ENCODE assay signal across 8 cellular contexts in genomic region chr2:28751956-28752607, GRCh38. TPM values are rescaled to one million over a fixed set of nuclear protein-coding genes. Genes with fewer than 3 reads are reported as not detected.
DNase-seq lines count a peak whose midpoint lies in the region; ATAC-seq, FAIRE-seq and TF ChIP-seq lines count a peak whose summit lies in the region.

No MANE protein-coding gene starts in this region.

- H3K36me3 ChIP-seq in BJ (ENCODE audit: control insufficient read depth, insufficient read depth, low read length) = no peaks in the 10 kb centered on the region
- H3K36me3 ChIP-seq in GM12878 (ENCODE audit: control insufficient read depth in 2 of 2, insufficient read depth in 2 of 2, low read length in 1 of 2) = peaks cover 0 to 2% of the 10 kb centered on the region in 2 experiments; a peak in 1 of 4 replicates
- H3K36me3 ChIP-seq in iPS-20b (ENCODE audit: insufficient read depth, low read depth, low read length) = no peaks in the 10 kb centered on the region
- no peaks in the 10 kb centered on the region for H3K36me3 ChIP-seq in spleen

- peaks cover under 1% of the 10 kb centered on the region; the same call in 1 of the 2 replicates for H4K20me1 ChIP-seq in GM12878 (ENCODE audit: control insufficient read depth, insufficient read depth)

- H3K4me1 ChIP-seq in GM12878 (ENCODE audit: control insufficient read depth, insufficient read depth, low read length) (peaks cover 6% of the 10 kb centered on the region; the same call in 1 of the 2 replicates), iPS-20b (ENCODE audit: insufficient read depth, low read length) (peaks cover 18% of the 10 kb centered on the region), spleen (peaks cover 30 to 76% (median 57%) of the 10 kb centered on the region in 6 donors)

- intact Hi-C loops in GM12878 (cut with micrococcal nuclease; ENCODE audit: unreplicated experiment) = loop anchor here (2.0 to 10.0 kb wide), 2 partner anchors 143 to 185 kb away; partner anchors contain the start of gene WDR43
- intact Hi-C loops in spleen (cut with DNase I; ENCODE audit: low total_unique reads) = loop anchor here (10.0 kb wide), 1 partner anchor 157 kb away; no protein-coding TSS in a partner anchor

- H3K79me2 ChIP-seq in GM12878 (ENCODE audit: control insufficient read depth, insufficient read depth, low read length) = peaks cover 68% of the 10 kb centered on the region

- SMC1A ChIA-PET in GM12878 (lab: Charles Lee; ENCODE audit: uncharacterized antibody, unreplicated experiment) = interaction anchor here (0.9 to 3.4 kb wide), 5 partner anchors 146 to 158 kb away, joined by 4 to 12 read pairs (median 8); no protein-coding TSS in a partner anchor

- no TSS peak for BruUV-seq in GM12878 (replicated peaks; lab: Mats Ljungman, UMichigan)

- DNase-seq in BJ (ENCODE audit: low read depth) (no peak), GM12878 (ENCODE audit: low read depth, low spot score) (no peak), spleen (peak; percentile 95), NCI-H226 (no peak)

- peak; percentile 7 for ATAC-seq in GM18519 (IDR thresholded peaks at IDR 0.05; ENCODE audit: low FRiP score, unreplicated experiment)
- peak; percentile 24 for ATAC-seq in HG02973 (IDR thresholded peaks at IDR 0.05; ENCODE audit: unreplicated experiment)
- ATAC-seq in GM12878 = peak; percentile 56

- in situ Hi-C loops in GM12878 (cut with MboI) = loop anchor here (5.0 kb wide), 1 partner anchor 155 kb away; no protein-coding TSS in a partner anchor

- POLR2A ChIA-PET in BJ (lab: Charles Lee) (interaction anchor here (0.7 to 0.9 kb wide), 4 partner anchors 22 to 143 kb away, joined by 3 to 5 read pairs (median 4); partner anchors contain the start of gene WDR43), GM12878 (lab: Charles Lee) (interaction anchor here (0.6 to 1.6 kb wide), 6 partner anchors 10 to 158 kb away, joined by 3 to 7 read pairs (median 3); no protein-coding TSS in a partner anchor)

- H3K9ac ChIP-seq in GM12878 (ENCODE audit: control insufficient read depth, insufficient read depth, low read length) = peak overlapping the region; percentile 91
- H3K9ac ChIP-seq in iPS-20b (ENCODE audit: low read depth, low read length) = peak overlapping the region; percentile 94

- CTCF ChIA-PET in BJ (lab: Yijun Ruan, JAX) = interaction anchor here (0.6 to 3.4 kb wide), 8 partner anchors 22 to 185 kb away, joined by 3 to 32 read pairs (median 3); no protein-coding TSS in a partner anchor
- CTCF ChIA-PET in GM12878 (lab: Yijun Ruan, JAX) = interaction anchor here (0.8 to 12.2 kb wide), 4 partner anchors 8 to 157 kb away, joined by 3 to 155 read pairs (median 4); no protein-coding TSS in a partner anchor

- TF ChIP-seq RAD21 in GM12878 (IDR thresholded peaks at IDR 0.05; ENCODE audit: insufficient read depth, low read depth, low read length) = no peak

- peak; percentile 55; the same call in 1 of the 2 replicates for TF ChIP-seq POLR2A in Raji (IDR thresholded peaks at IDR 0.05; ENCODE audit: insufficient read depth, low read depth, low read length)
- TF ChIP-seq POLR2A in GM12878 (IDR thresholded peaks at IDR 0.05; ENCODE audit: low read depth, low read length) = peak; percentile 77
- TF ChIP-seq POLR2A in spleen (IDR thresholded peaks at IDR 0.05) = no peak

- peak overlapping the region; percentile 17; the same call in 1 of the 2 replicates for H3K4me2 ChIP-seq in GM12878 (ENCODE audit: control insufficient read depth, insufficient read depth)

- TF ChIP-seq CTCF in BJ (IDR thresholded peaks at IDR 0.05; ENCODE audit: insufficient read depth, low read depth, low read length) (no peak), GM12878 (IDR thresholded peaks at IDR 0.05 in 2 of 3, conservative IDR thresholded peaks at IDR 0.05 in 1 of 3; ENCODE audit: control insufficient read depth in 2 of 3, extremely low read depth in 1 of 3, insufficient read depth in 1 of 3, low read depth in 3 of 3, low read length in 3 of 3) (no peak), spleen (IDR thresholded peaks at IDR 0.05 in 8 of 11, conservative IDR thresholded peaks at IDR 0.05 in 3 of 11) (no peak)

- H3K9me3 ChIP-seq in GM12878 (replicated peaks; ENCODE audit: control insufficient read depth, insufficient read depth, low read length) = no peaks in the 10 kb centered on the region
- no peaks in the 10 kb centered on the region for H3K9me3 ChIP-seq in iPS-20b (ENCODE audit: insufficient read depth, low read depth, low read length)
- H3K9me3 ChIP-seq in spleen = no peaks in the 10 kb centered on the region

- no peaks in the 10 kb centered on the region for H3K27me3 ChIP-seq in BJ (ENCODE audit: control insufficient read depth, insufficient read depth, low read length)
- H3K27me3 ChIP-seq in GM12878 (replicated peaks in 1 of 2; ENCODE audit: control insufficient read depth in 2 of 2, insufficient read depth in 2 of 2, low read length in 1 of 2) = no peaks in the 10 kb centered on the region
- no peaks in the 10 kb centered on the region; the same call in 1 of the 2 replicates for H3K27me3 ChIP-seq in iPS-20b (ENCODE audit: insufficient read depth, low read length)
- no peaks in the 10 kb centered on the region for H3K27me3 ChIP-seq in spleen (replicated peaks in 1 of 7)

- FAIRE-seq in GM12878 (lab: Jason Lieb, UNC) = no peak

- RAD21 ChIA-PET in GM12878 (lab: Charles Lee; ENCODE audit: unreplicated experiment) = interaction anchor here (0.6 to 5.2 kb wide), 3 partner anchors 158 to 1000 kb away, joined by 3 to 61 read pairs (median 11); no protein-coding TSS in a partner anchor

- H3K4me3 ChIP-seq in BJ (ENCODE audit: low read depth, low read length) (peak overlapping the region; percentile 99), GM12878 (peak overlapping the region; percentile 92), iPS-20b (ENCODE audit: low read length) (peak overlapping the region; percentile 79), spleen (peak overlapping the region; percentile 69 to 92 (median 83))

- H3K27ac ChIP-seq in GM12878 (ENCODE audit: control insufficient read depth, insufficient read depth) (peak overlapping the region; percentile 89), iPS-20b (ENCODE audit: low read length) (peak overlapping the region; percentile 77), spleen (peak overlapping the region; percentile 98 to 100 (median 100))

- TF ChIP-seq EP300 in GM12878 (IDR thresholded peaks at IDR 0.05; ENCODE audit: borderline replicate concordance in 1 of 2, control insufficient read depth in 1 of 2, low read depth in 2 of 2, low read length in 2 of 2) = no peak

- WGBS in GM12878 (ENCODE audit: insufficient coverage, insufficient replicate concordance, low lambda C conversion rate, missing lambda C conversion rate) = under 1% methylated on average over 57 of the region's 75 CpGs
- WGBS in spleen, 5 donors = 0 to 1% (median 0%) methylated on average over 19 to 75 of the region's 75 CpGs

- peak overlapping the region; percentile 81 for H2AFZ ChIP-seq in GM12878 (ENCODE audit: control insufficient read depth, low read depth, low read length)

TF ChIP-seq in GM12878, 131 proteins besides CTCF, POLR2A, EP300 and RAD21 (continues in another document):
- no peak for TF ChIP-seq RELA (IDR thresholded peaks at IDR 0.05; ENCODE audit: borderline replicate concordance, partially characterized antibody)
- no peak for TF ChIP-seq CREM (IDR thresholded peaks at IDR 0.05; ENCODE audit: low read depth)

RNA-seq across cellular contexts. Expression of gene PPP1CB, which starts 0.5 kb away (rescaled TPM):
- 45.2 and 75.4 TPM in 2 replicates for polyA plus RNA-seq in BJ (2011; rRNA removed)
- 80.3 and 89.8 TPM in 2 replicates for polyA minus RNA-seq in BJ (2011; rRNA and poly(A)+ RNA removed)
- 82.3 and 108 TPM in 2 replicates for total RNA-seq in GM12878 (2013; cell fraction: nucleolus; rRNA removed)
- total RNA-seq in GM12878 (2014; rRNA removed) = 64.4 and 81.0 TPM in 2 replicates
- 84.6 and 85.4 TPM in 2 replicates for total RNA-seq in GM12878 (2014; rRNA removed; fragmentation: Illumina TruSeq; extraction: Trizol)
- 144 and 153 TPM in 2 replicates for total RNA-seq in GM12878 (2021)
- polyA plus RNA-seq in GM12878 (2011; ENCODE audit: low read depth) = 20.4 TPM
- 84.4 and 140 TPM in 2 replicates for polyA plus RNA-seq in GM12878 (2011; rRNA removed)
- 24.2 and 31.0 TPM in 2 replicates for polyA plus RNA-seq in GM12878 (2011; cell fraction: cytosol; rRNA removed)
- 19.5 and 25.1 TPM in 2 replicates for polyA plus RNA-seq in GM12878 (2011; cell fraction: nucleus; rRNA removed)
- 48.8 and 59.5 TPM in 2 replicates for polyA plus RNA-seq in GM12878 (2012)
- 64.4 and 88.1 TPM in 2 replicates for polyA plus RNA-seq in GM12878 (2014; fragmentation: Illumina TruSeq; extraction: Trizol)
- polyA plus RNA-seq in GM12878 (2014; fragmentation: Nextera tagmentation; extraction: Ambion mirVana) = 100 to 1,000 TPM in 1 of 2 experiments, 10 to 100 TPM in 1; 84.4 to 176 TPM
- polyA plus RNA-seq in GM12878 (2014; rRNA removed) = 30.3 and 37.5 TPM in 2 replicates
- polyA plus RNA-seq in GM12878 (2016; fragmentation: Nextera tagmentation; extraction: Ambion mirVana) = 100 to 1,000 TPM; 127 to 131 TPM
- 69.0 and 105 TPM in 2 replicates for polyA minus RNA-seq in GM12878 (2011; rRNA and poly(A)+ RNA removed)
- 47.4 and 57.4 TPM in 2 replicates for polyA minus RNA-seq in GM12878 (2011; cell fraction: cytosol; rRNA and poly(A)+ RNA removed)
- 19.6 and 30.9 TPM in 2 replicates for polyA minus RNA-seq in GM12878 (2011; cell fraction: nucleus; rRNA and poly(A)+ RNA removed)
- total RNA-seq in spleen = 100 to 1,000 TPM; 162 to 244 (median 214) TPM
- 10 to 100 TPM; 40.4 to 65.1 (median 64.6) TPM for polyA plus RNA-seq in spleen

RNA-seq across cellular contexts. Expression of gene SPDYA, which starts 58.6 kb away (rescaled TPM):
- polyA plus RNA-seq in BJ (2011; rRNA removed) (0.10 TPM in 1 of 2 replicates, not detected in the other), GM12878 (2011; rRNA removed) (0.27 and 0.53 TPM in 2 replicates), GM12878 (2014; fragmentation: Illumina TruSeq; extraction: Trizol) (0.13 TPM in 1 of 2 replicates, not detected in the other), GM12878 (2014; fragmentation: Nextera tagmentation; extraction: Ambion mirVana) (1 to 10 TPM; 1.1 to 2.4 TPM), GM12878 (2014; rRNA removed) (0.12 and 0.24 TPM in 2 replicates), GM12878 (2016; fragmentation: Nextera tagmentation; extraction: Ambion mirVana) (1 to 10 TPM; 1.1 to 1.9 TPM), spleen (under 1 TPM; 0.06 to 0.17 (median 0.13) TPM)
- 0.26 and 0.66 TPM in 2 replicates for polyA minus RNA-seq in BJ (2011; rRNA and poly(A)+ RNA removed)
- total RNA-seq in GM12878 (2013; cell fraction: nucleolus; rRNA removed) = 5.1 and 7.5 TPM in 2 replicates
- total RNA-seq in GM12878 (2014; rRNA removed) (0.33 and 0.40 TPM in 2 replicates), GM12878 (2014; rRNA removed; fragmentation: Illumina TruSeq; extraction: Trizol) (0.54 and 0.60 TPM in 2 replicates), GM12878 (2021) (0.46 and 0.58 TPM in 2 replicates), spleen (1 to 10 TPM in 5 of 7 donors, under 1 TPM in 2; 0.60 to 2.8 (median 1.9) TPM)
- 0.38 TPM for polyA plus RNA-seq in GM12878 (2011; ENCODE audit: low read depth)
- polyA plus RNA-seq in GM12878 (2011; cell fraction: cytosol; rRNA removed) = 0.03 TPM in 1 of 2 replicates, not detected in the other
- 0.22 and 0.25 TPM in 2 replicates for polyA plus RNA-seq in GM12878 (2011; cell fraction: nucleus; rRNA removed)
- polyA plus RNA-seq in GM12878 (2012) = 0.39 and 0.74 TPM in 2 replicates
- 0.15 TPM in 1 of 2 replicates, not detected in the other for polyA minus RNA-seq in GM12878 (2011; rRNA and poly(A)+ RNA removed)
- not detected in 2 replicates for polyA minus RNA-seq in GM12878 (2011; cell fraction: cytosol; rRNA and poly(A)+ RNA removed)
- 0.60 and 1.3 TPM in 2 replicates for polyA minus RNA-seq in GM12878 (2011; cell fraction: nucleus; rRNA and poly(A)+ RNA removed)

Comparison
In these comparisons a context has a peak if more than half of its experiments do, and no peak if none do; other contexts are left out.
1. POLR2A ChIP-seq: peak in Raji (single experiment) and GM12878 (single experiment); none in spleen (0 of 3).
2. Peak in every context shown above with its lines, with median percentiles within 50 percentile points of each other: H3K4me3 ChIP-seq, ATAC-seq and H3K27ac ChIP-seq.